In the genomic region with DNA sequence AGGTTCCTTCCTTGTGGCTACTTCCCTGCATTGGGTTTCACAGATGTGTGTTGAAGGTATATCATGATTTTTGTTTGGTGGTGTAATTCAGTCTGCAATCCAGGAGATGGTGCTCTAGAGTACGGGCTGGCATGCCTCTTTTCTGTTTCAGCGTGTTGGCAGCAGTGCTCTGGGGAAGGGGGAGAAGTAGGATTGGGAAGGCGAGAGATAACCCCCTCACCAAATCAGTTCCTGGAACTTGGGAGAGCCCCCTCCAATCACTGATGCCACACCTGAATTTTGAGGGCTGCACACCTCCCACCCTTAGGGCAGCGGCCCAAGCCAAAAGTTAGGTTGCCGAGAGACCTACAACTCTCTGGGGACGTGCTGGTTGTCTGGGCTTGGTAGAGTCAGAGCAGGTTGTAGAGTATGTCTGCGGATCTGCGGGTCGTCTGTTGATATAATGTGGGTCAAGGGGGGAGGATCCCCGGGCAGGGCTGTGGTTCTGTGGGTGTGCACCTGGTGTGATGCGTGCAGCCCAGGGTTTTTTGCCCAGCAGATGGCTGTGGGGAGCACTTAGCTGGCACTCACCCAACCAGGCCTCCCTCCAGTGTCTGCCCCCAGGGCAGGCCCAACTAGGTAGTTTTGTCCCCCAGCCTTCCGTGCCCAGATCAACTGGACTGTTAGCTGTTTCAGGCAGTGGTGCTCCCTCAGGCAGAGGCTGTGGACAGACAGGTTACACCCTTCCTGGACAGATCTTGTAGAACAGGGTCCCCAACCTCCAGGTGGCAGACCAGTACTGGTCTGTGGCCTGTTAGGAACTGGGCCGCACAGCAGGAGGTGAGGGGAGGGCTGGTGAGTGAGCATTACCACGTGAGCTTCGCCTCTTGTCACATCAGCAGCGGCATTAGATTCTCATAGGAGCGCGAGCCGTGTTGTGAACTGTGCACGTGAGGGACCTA, we compare ENCODE assay signal across 8 cellular contexts.
DNase-seq lines count a peak whose midpoint lies in the region; ATAC-seq and TF ChIP-seq lines count a peak whose summit lies in the region.
"Not testable (repeated sequence)": the region's sequence is repeated elsewhere in the genome, so short reads cannot be mapped to it uniquely, and the experiment has no call there.

No MANE protein-coding gene starts in this region.

- POLR2A ChIA-PET in BJ (lab: Charles Lee): not testable (repeated sequence)

- not testable (repeated sequence) for DNase-seq in BJ (ENCODE audit: low read depth)
- DNase-seq in NCI-H1105 (lab: John Stamatoyannopoulos, UW) (peak; percentile 37), RKO (ENCODE audit: low spot score) (peak; percentile 20), erythroblast (lab: John Stamatoyannopoulos, UW) (peak; percentile 26 to 43), lung microvascular endothelial cell (ENCODE audit: low read depth in 2 of 2) (peak; percentile 2 to 21)
- DNase-seq in activated T-cell treated with anti-CD3 and anti-CD28 coated beads, Interleukin-2, amount 50 U/mL, for 72 hours: peak; percentile 10 to 13
- DNase-seq in stimulated activated CD4-positive, alpha-beta T cell treated with anti-CD3 and anti-CD28 coated beads, Interleukin-4, amount 100 ng/mL, for 4 hours: peak; percentile 1 to 11

- not testable (repeated sequence) for H3K36me3 ChIP-seq in BJ (ENCODE audit: control insufficient read depth, insufficient read depth, low read length)

- CTCF ChIA-PET in BJ (lab: Yijun Ruan, JAX): not testable (repeated sequence)

- ATAC-seq in GM21528 (IDR thresholded peaks at IDR 0.05; ENCODE audit: low FRiP score, unreplicated experiment): peak; percentile 67
- ATAC-seq in activated T-cell treated with anti-CD3 and anti-CD28 coated beads, Interleukin-2, amount 50 U/mL, for 72 hours (replicated peaks in 1 of 2): peak; percentile 60 to 71

- peak; percentile 53 for TF ChIP-seq CTCF in BJ (IDR thresholded peaks at IDR 0.05; ENCODE audit: insufficient read depth, low read depth, low read length)

- not testable (repeated sequence) for H3K36me3 Mint-ChIP-seq in activated T-cell treated with anti-CD3 and anti-CD28 coated beads, Interleukin-2, amount 50 U/mL, for 72 hours (ENCODE audit: insufficient read depth in 2 of 2)

- H3K27ac Mint-ChIP-seq in activated T-cell treated with anti-CD3 and anti-CD28 coated beads, Interleukin-2, amount 50 U/mL, for 72 hours: not testable (repeated sequence)

- not testable (repeated sequence) for H3K27me3 ChIP-seq in BJ (ENCODE audit: control insufficient read depth, insufficient read depth, low read length)

- H3K4me3 ChIP-seq in BJ (ENCODE audit: low read depth, low read length): not testable (repeated sequence)

- not testable (repeated sequence) for H3K9me3 Mint-ChIP-seq in activated T-cell treated with anti-CD3 and anti-CD28 coated beads, Interleukin-2, amount 50 U/mL, for 72 hours

- TF ChIP-seq POLR2A in erythroblast (IDR thresholded peaks at IDR 0.05; ENCODE audit: low read length): not testable (repeated sequence)

- peak overlapping the region; percentile 54 to 56 for H3K4me3 Mint-ChIP-seq in activated T-cell treated with anti-CD3 and anti-CD28 coated beads, Interleukin-2, amount 50 U/mL, for 72 hours

- not testable (repeated sequence) for H3K27me3 Mint-ChIP-seq in activated T-cell treated with anti-CD3 and anti-CD28 coated beads, Interleukin-2, amount 50 U/mL, for 72 hours (ENCODE audit: low read depth)

- not testable (repeated sequence) for H3K4me1 Mint-ChIP-seq in activated T-cell treated with anti-CD3 and anti-CD28 coated beads, Interleukin-2, amount 50 U/mL, for 72 hours (ENCODE audit: low read depth)
